24 cellular contexts compared by ENCODE assay signal in genomic region chr17:29732209-29732608, GRCh38.
DNase-seq lines count a peak whose midpoint lies in the region; ATAC-seq and TF ChIP-seq lines count a peak whose summit lies in the region.
"Had no signal": no experiment of that assay in that cellular context is flagged by ENCODE, and none has a peak within 500 bp of the region (broad histone marks: within the 10 kb centered on the region; RNA-seq: fewer than 3 reads in every experiment).

No MANE protein-coding gene starts in this region.

- no peak for TF ChIP-seq CTCF in PC-3 (conservative IDR thresholded peaks at IDR 0.05; ENCODE audit: low read depth, low read length)
- no peak for TF ChIP-seq CTCF in foreskin keratinocyte (conservative IDR thresholded peaks at IDR 0.05)
- TF ChIP-seq CTCF in gastrocnemius medialis (IDR thresholded peaks at IDR 0.05 in 4 of 5, conservative IDR thresholded peaks at IDR 0.05 in 1 of 5), result no peak
- no peak for TF ChIP-seq CTCF in ovary (IDR thresholded peaks at IDR 0.05)
- no peak for TF ChIP-seq CTCF in Peyer's patch (IDR thresholded peaks at IDR 0.05)

- H3K27ac ChIP-seq in PC-3 (ENCODE audit: low read length), result peak overlapping the region; percentile 73
- peak overlapping the region; percentile 62 for H3K27ac ChIP-seq in foreskin keratinocyte
- H3K27ac ChIP-seq in gastrocnemius medialis, result peak overlapping the region; percentile 66 to 72 (median 70)
- no peak overlapping the region for H3K27ac ChIP-seq in ovary
- no peak overlapping the region for H3K27ac ChIP-seq in Peyer's patch
- H3K27ac ChIP-seq: 22Rv1, adrenal gland, hepatocyte, skin epidermis had no signal

- BruUV-seq in PC-3 (replicated peaks; lab: Mats Ljungman, UMichigan), result no TSS peak

- H3K36me3 Mint-ChIP-seq in activated naive CD4-positive, alpha-beta T cell treated with anti-CD3 and anti-CD28 coated beads for 36 hours (ENCODE audit: low read depth), result peaks cover 14% of the 10 kb centered on the region

- no peaks in the 10 kb centered on the region for H3K9me3 ChIP-seq in PC-3 (ENCODE audit: low read length)
- no peaks in the 10 kb centered on the region for H3K9me3 ChIP-seq in gastrocnemius medialis
- no peaks in the 10 kb centered on the region for H3K9me3 ChIP-seq in ovary
- no peaks in the 10 kb centered on the region for H3K9me3 ChIP-seq in Peyer's patch
- H3K9me3 ChIP-seq: adrenal gland had no signal

- WGBS in ovary, 3 donors, result 92 to 93% (median 92%) methylated on average over 1 of the region's 1 CpG

- H3K4me1 ChIP-seq in PC-3 (ENCODE audit: insufficient read depth, low read length), result peaks cover 14% of the 10 kb centered on the region; the same call in 1 of the 2 replicates
- H3K4me1 ChIP-seq in foreskin keratinocyte, result peaks cover 24% of the 10 kb centered on the region
- peaks cover 42 to 51% of the 10 kb centered on the region in 2 donors for H3K4me1 ChIP-seq in gastrocnemius medialis
- no peaks in the 10 kb centered on the region for H3K4me1 ChIP-seq in ovary (ENCODE audit: insufficient read depth)
- H3K4me1 ChIP-seq in Peyer's patch, result peaks cover 0 to 10% (median 1%) of the 10 kb centered on the region in 4 donors

- H3K9me3 Mint-ChIP-seq in activated naive CD4-positive, alpha-beta T cell treated with anti-CD3 and anti-CD28 coated beads for 36 hours, result peaks cover 11% of the 10 kb centered on the region

- no peak overlapping the region for H3K4me3 Mint-ChIP-seq in activated naive CD4-positive, alpha-beta T cell treated with anti-CD3 and anti-CD28 coated beads for 36 hours
- H3K4me3 Mint-ChIP-seq: activated CD4-positive, alpha-beta T cell treated with anti-CD3 and anti-CD28 coated beads, Interleukin-2, amount 10 ng/mL, durations not matched to agents 24 days and 14 days; activated CD8-positive, alpha-beta memory T cell treated with anti-CD3 and anti-CD28 coated beads, Interleukin-2, amount 10 ng/mL, durations not matched to agents 7 days and 5 days; activated T-helper 1 cell treated with anti-CD3 and anti-CD28 coated beads, Interleukin-12 subunit alpha, Interleukin-12 subunit beta, Interleukin-2, Interleukin-4 antibody, amounts not matched to agents 30 ng/mL and 10 ng/mL and 1 ng/mL, durations not matched to agents 14 hours and 24 hours and 36 hours; dendritic cell treated with granulocyte-macrophage colony-stimulating factor and Interleukin-4, amounts not matched to agents 40 ng/mL and 50 ng/mL, for 4 days; nephron progenitor cell had no signal

- TF ChIP-seq POLR2A in gastrocnemius medialis (IDR thresholded peaks at IDR 0.05), result no peak
- TF ChIP-seq POLR2A in ovary (IDR thresholded peaks at IDR 0.05), result no peak
- no peak for TF ChIP-seq POLR2A in Peyer's patch (IDR thresholded peaks at IDR 0.05)

- in situ Hi-C loops in gastrocnemius medialis (cut with MboI; ENCODE audit: low sequenced_read_pairs in 4 of 4), result no loop called here

- no peak for DNase-seq in activated naive CD4-positive, alpha-beta T cell treated with anti-CD3 and anti-CD28 coated beads for 36 hours
- no peak for DNase-seq in activated naive CD4-positive, alpha-beta T cell (lab: John Stamatoyannopoulos, UW)
- no peak for DNase-seq in PC-3
- DNase-seq in foreskin keratinocyte, result no peak
- DNase-seq in gastrocnemius medialis, result no peak
- DNase-seq in ovary, result no peak
- DNase-seq in Peyer's patch, result no peak
- no peak for DNase-seq in SW 1271 (lab: John Stamatoyannopoulos, UW)
- DNase-seq: activated CD4-positive, alpha-beta T cell treated with anti-CD3 and anti-CD28 coated beads, Interleukin-2, amount 10 ng/mL, durations not matched to agents 24 days and 14 days; activated CD8-positive, alpha-beta memory T cell treated with anti-CD3 and anti-CD28 coated beads, Interleukin-2, amount 10 ng/mL, durations not matched to agents 7 days and 5 days; adrenal gland; AML-193; Calu3; kidney; NCI-H1105; NCI-H2081 treated with DMSO at 0.1 percent for 48 hours; nephron progenitor cell; RPMI8226 had no signal

- no peaks in the 10 kb centered on the region for H3K27me3 ChIP-seq in PC-3 (ENCODE audit: low read length)
- H3K27me3 ChIP-seq in foreskin keratinocyte, result no peaks in the 10 kb centered on the region
- no peaks in the 10 kb centered on the region for H3K27me3 ChIP-seq in gastrocnemius medialis
- no peaks in the 10 kb centered on the region for H3K27me3 ChIP-seq in ovary
- H3K27me3 ChIP-seq in Peyer's patch, result no peaks in the 10 kb centered on the region
- H3K27me3 ChIP-seq: adrenal gland, hepatocyte had no signal

- H3K27ac Mint-ChIP-seq in activated naive CD4-positive, alpha-beta T cell treated with anti-CD3 and anti-CD28 coated beads for 36 hours, result peak overlapping the region; percentile 13
- H3K27ac Mint-ChIP-seq: activated CD4-positive, alpha-beta T cell treated with anti-CD3 and anti-CD28 coated beads, Interleukin-2, amount 10 ng/mL, durations not matched to agents 24 days and 14 days; activated CD8-positive, alpha-beta memory T cell treated with anti-CD3 and anti-CD28 coated beads, Interleukin-2, amount 10 ng/mL, durations not matched to agents 7 days and 5 days; activated T-helper 1 cell treated with anti-CD3 and anti-CD28 coated beads, Interleukin-12 subunit alpha, Interleukin-12 subunit beta, Interleukin-2, Interleukin-4 antibody, amounts not matched to agents 30 ng/mL and 10 ng/mL and 1 ng/mL, durations not matched to agents 14 hours and 24 hours and 36 hours; dendritic cell treated with granulocyte-macrophage colony-stimulating factor and Interleukin-4, amounts not matched to agents 40 ng/mL and 50 ng/mL, for 4 days; nephron progenitor cell; progenitor cell of endocrine pancreas had no signal

- no peak overlapping the region for H2AFZ ChIP-seq in PC-3 (ENCODE audit: low read length)
- H2AFZ ChIP-seq: hepatocyte had no signal

- 0 out of 2 replicates have a peak overlapping the region, but pooled peaks have one; percentile 13 for H3K4me2 ChIP-seq in PC-3 (ENCODE audit: low read length)
- H3K4me2 ChIP-seq: hepatocyte had no signal

- no peak overlapping the region for H3K4me3 ChIP-seq in PC-3 (ENCODE audit: low read length)
- no peak overlapping the region for H3K4me3 ChIP-seq in gastrocnemius medialis
- H3K4me3 ChIP-seq in ovary, result no peak overlapping the region
- H3K4me3 ChIP-seq in Peyer's patch, result no peak overlapping the region
- H3K4me3 ChIP-seq: adrenal gland, hepatocyte, skin epidermis had no signal

- peaks cover 59% of the 10 kb centered on the region for H3K4me1 Mint-ChIP-seq in activated naive CD4-positive, alpha-beta T cell treated with anti-CD3 and anti-CD28 coated beads for 36 hours (ENCODE audit: low read depth)

- no peak for ATAC-seq in PC-3
- no peak for ATAC-seq in foreskin keratinocyte
- ATAC-seq in gastrocnemius medialis, result no peak
- ATAC-seq: activated CD8-positive, alpha-beta memory T cell treated with anti-CD3 and anti-CD28 coated beads, Interleukin-2, amount 10 ng/mL, durations not matched to agents 7 days and 5 days had no signal

- no peaks in the 10 kb centered on the region for H3K27me3 Mint-ChIP-seq in activated naive CD4-positive, alpha-beta T cell treated with anti-CD3 and anti-CD28 coated beads for 36 hours (ENCODE audit: low read depth)
- H3K27me3 Mint-ChIP-seq: activated CD4-positive, alpha-beta T cell treated with anti-CD3 and anti-CD28 coated beads, Interleukin-2, amount 10 ng/mL, durations not matched to agents 24 days and 14 days; activated CD8-positive, alpha-beta memory T cell treated with anti-CD3 and anti-CD28 coated beads, Interleukin-2, amount 10 ng/mL, durations not matched to agents 7 days and 5 days; dendritic cell treated with granulocyte-macrophage colony-stimulating factor and Interleukin-4, amounts not matched to agents 40 ng/mL and 50 ng/mL, for 4 days; progenitor cell of endocrine pancreas had no signal

- H3K9ac ChIP-seq in PC-3 (ENCODE audit: low read length), result peak overlapping the region; percentile 13; the same call in 1 of the 2 replicates

- no peaks in the 10 kb centered on the region for H3F3A ChIP-seq in PC-3 (ENCODE audit: low read length, unreplicated experiment)

- H3K36me3 ChIP-seq in PC-3 (ENCODE audit: low read depth, low read length) (no peaks in the 10 kb centered on the region; the same call in 1 of the 2 replicates), gastrocnemius medialis (peaks cover 0 to 20% of the 10 kb centered on the region in 2 donors), ovary (no peaks in the 10 kb centered on the region), Peyer's patch (peaks cover 0 to 5% (median 0%) of the 10 kb centered on the region in 3 donors)
- H3K36me3 ChIP-seq: adrenal gland had no signal

- POLR2A ChIA-PET in PC-3 (lab: Charles Lee; ENCODE audit: unreplicated experiment), result interaction anchor here (0.6 kb wide), 1 partner anchor 86 kb away, joined by 3 read pairs; no protein-coding TSS in a partner anchor

- no peak for TF ChIP-seq EP300 in ovary (IDR thresholded peaks at IDR 0.05)

- CTCF ChIA-PET in activated naive CD4-positive, alpha-beta T cell treated with anti-CD3 and anti-CD28 coated beads for 36 hours (lab: Charles Lee), result interaction anchor here (0.7 to 1.5 kb wide), 3 partner anchors 9 to 69 kb away, joined by 3 to 4 read pairs (median 4); no protein-coding TSS in a partner anchor
- CTCF ChIA-PET in PC-3 (lab: Charles Lee), result no interaction called here

- intact Hi-C loops in activated naive CD4-positive, alpha-beta T cell treated with anti-CD3 and anti-CD28 coated beads for 36 hours (cut with micrococcal nuclease), result no loop called here
- intact Hi-C loops in PC-3 (cut with micrococcal nuclease), result no loop called here
- intact Hi-C loops in gastrocnemius medialis (cut with DNase I; ENCODE audit: low total_unique reads), result no loop called here
- intact Hi-C loops in ovary (cut with DNase I), result no loop called here

- no peaks in the 10 kb centered on the region for H3K79me2 ChIP-seq in PC-3 (ENCODE audit: low read length)
- H3K79me2 ChIP-seq: hepatocyte had no signal

- H4K20me1 ChIP-seq in PC-3 (ENCODE audit: low read length), result no peaks in the 10 kb centered on the region

- H3K9me2 ChIP-seq in PC-3 (replicated peaks; ENCODE audit: low read length), result no peaks in the 10 kb centered on the region

Comparison
In these comparisons a context has a peak if more than half of its experiments do, and no peak if none do; other contexts are left out.
1. H3K27ac ChIP-seq: peak in PC-3 (single experiment), foreskin keratinocyte (single experiment) and gastrocnemius medialis (4 of 4); none in ovary (0 of 2) and Peyer's patch (0 of 4).